Comparison of ENCODE assay signal across 22 cellular contexts in the genomic region with DNA sequence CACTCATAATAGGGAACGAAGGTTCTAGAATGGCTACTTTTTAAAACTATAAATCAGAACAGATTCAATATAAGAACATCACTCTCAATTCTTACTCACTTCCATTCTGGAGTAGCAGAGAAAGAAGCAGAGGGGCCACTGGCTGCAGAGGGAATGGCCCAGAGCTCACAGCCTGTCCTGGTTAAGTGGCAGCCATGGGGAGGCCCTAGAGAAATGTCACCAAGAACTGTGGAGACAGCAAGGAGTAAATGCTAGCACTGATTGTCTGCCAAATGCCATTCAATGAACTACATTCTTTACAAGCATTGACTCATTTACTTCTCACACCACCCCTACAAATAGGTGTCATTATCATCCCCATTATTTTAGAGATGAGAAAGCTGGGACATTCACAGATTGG.
DNase-seq lines count a peak whose midpoint lies in the region; ATAC-seq, FAIRE-seq and TF ChIP-seq lines count a peak whose summit lies in the region.
"Had no signal": no experiment of that assay in that cellular context is flagged by ENCODE, and none has a peak within 500 bp of the region (broad histone marks: within the 10 kb centered on the region; RNA-seq: fewer than 3 reads in every experiment).

No MANE protein-coding gene starts in this region.

- TF ChIP-seq POLR2A in H1 (IDR thresholded peaks at IDR 0.05; ENCODE audit: control extremely low read depth in 1 of 2, low read depth in 2 of 2, low read length in 2 of 2) (no peak), breast epithelium (IDR thresholded peaks at IDR 0.05) (no peak)

- H3K4me3 ChIP-seq in H1 (ENCODE audit: extremely low read depth in 1 of 4, insufficient read depth in 2 of 4, low read depth in 3 of 4, low read length in 4 of 4) (no peak overlapping the region), mesendoderm (ENCODE audit: low read length) (no peak overlapping the region), breast epithelium (no peak overlapping the region)
- H3K4me3 ChIP-seq: A549, BLaER1, GM12878 had no signal

- peaks cover 6% of the 10 kb centered on the region; the same call in 1 of the 2 replicates for H3K23me2 ChIP-seq in H1 (ENCODE audit: low read depth, low read length)

- peak overlapping the region; percentile 42 for H3K4me3 Mint-ChIP-seq in activated naive CD8-positive, alpha-beta T cell
- no peak overlapping the region for H3K4me3 Mint-ChIP-seq in activated naive CD8-positive, alpha-beta T cell treated with anti-CD3 and anti-CD28 coated beads, Interleukin-2, amount 50 U/mL, for 24 hours

- H3K27ac ChIP-seq in H1 (ENCODE audit: low read depth, low read length), result no peak overlapping the region
- no peak overlapping the region for H3K27ac ChIP-seq in mesendoderm (ENCODE audit: low read depth, low read length)
- H3K27ac ChIP-seq in breast epithelium, result no peak overlapping the region
- H3K27ac ChIP-seq: 22Rv1, A549, BLaER1, HL-60 had no signal

- no peaks in the 10 kb centered on the region for H3K79me1 ChIP-seq in H1 (ENCODE audit: low read depth, low read length)
- H3K79me1 ChIP-seq in mesendoderm (ENCODE audit: low read length), result no peaks in the 10 kb centered on the region

- no peaks in the 10 kb centered on the region for H3K79me2 ChIP-seq in H1 (ENCODE audit: control insufficient read depth in 1 of 2, insufficient read depth in 2 of 2, low read length in 2 of 2)
- no peaks in the 10 kb centered on the region for H3K79me2 ChIP-seq in mesendoderm (ENCODE audit: control insufficient read depth, insufficient read depth, low read length)

- H3K4me1 Mint-ChIP-seq in activated naive CD8-positive, alpha-beta T cell (ENCODE audit: low read depth), result peaks cover 3% of the 10 kb centered on the region
- H3K4me1 Mint-ChIP-seq in activated naive CD8-positive, alpha-beta T cell treated with anti-CD3 and anti-CD28 coated beads, Interleukin-2, amount 50 U/mL, for 24 hours, result peaks cover 4% of the 10 kb centered on the region

- H2BK120ac ChIP-seq in H1 (replicated peaks; ENCODE audit: low read depth, low read length) (no peak overlapping the region), mesendoderm (ENCODE audit: low read depth, low read length) (no peak overlapping the region)

- WGBS in H1 (ENCODE audit: extremely low coverage in 1 of 2, insufficient coverage in 1 of 2, insufficient read length in 1 of 2, insufficient replicate concordance in 2 of 2, low coverage in 1 of 2, low lambda C conversion rate in 2 of 2, missing lambda C conversion rate in 1 of 2), 2 experiments, result 88% methylated on average over 1 of the region's 1 CpG; no CpG with 5 or more reads in 1 of the 2 experiments
- WGBS in mesendoderm (ENCODE audit: extremely low coverage, insufficient coverage, low lambda C conversion rate), result no CpG with 5 or more reads among the region's 1 CpG

- H3K36me3 ChIP-seq in H1 (ENCODE audit: control insufficient read depth in 2 of 4, insufficient read depth in 4 of 4, low read length in 3 of 4) (no peaks in the 10 kb centered on the region), mesendoderm (ENCODE audit: control insufficient read depth, insufficient read depth, low read length) (no peaks in the 10 kb centered on the region), breast epithelium (no peaks in the 10 kb centered on the region)
- H3K36me3 ChIP-seq: BLaER1 had no signal

- H2BK12ac ChIP-seq in H1 (ENCODE audit: low read depth, low read length), result no peak overlapping the region

- no peaks in the 10 kb centered on the region for H3K9me3 Mint-ChIP-seq in activated naive CD8-positive, alpha-beta T cell (ENCODE audit: low read depth)
- no peaks in the 10 kb centered on the region for H3K9me3 Mint-ChIP-seq in activated naive CD8-positive, alpha-beta T cell treated with anti-CD3 and anti-CD28 coated beads, Interleukin-2, amount 50 U/mL, for 24 hours
- H3K9me3 Mint-ChIP-seq: CD8-positive, alpha-beta T cell had no signal

- TF ChIP-seq CTCF in H1 (IDR thresholded peaks at IDR 0.05; ENCODE audit: control extremely low read depth in 1 of 3, insufficient read depth in 1 of 3, low read depth in 1 of 3, low read length in 3 of 3), result no peak
- TF ChIP-seq CTCF in breast epithelium (IDR thresholded peaks at IDR 0.05), result no peak

- H3K27me3 Mint-ChIP-seq in activated naive CD8-positive, alpha-beta T cell, result peaks cover 6% of the 10 kb centered on the region
- H3K27me3 Mint-ChIP-seq in activated naive CD8-positive, alpha-beta T cell treated with anti-CD3 and anti-CD28 coated beads, Interleukin-2, amount 50 U/mL, for 24 hours, result peaks cover 25% of the 10 kb centered on the region

- H3K27ac Mint-ChIP-seq in activated naive CD8-positive, alpha-beta T cell, result no peak overlapping the region
- no peak overlapping the region for H3K27ac Mint-ChIP-seq in activated naive CD8-positive, alpha-beta T cell treated with anti-CD3 and anti-CD28 coated beads, Interleukin-2, amount 50 U/mL, for 24 hours
- H3K27ac Mint-ChIP-seq: CD8-positive, alpha-beta T cell had no signal

- no peak overlapping the region for H2BK5ac ChIP-seq in H1 (ENCODE audit: low read depth, low read length)
- no peak overlapping the region for H2BK5ac ChIP-seq in mesendoderm (ENCODE audit: low read length)

- H2BK15ac ChIP-seq in H1 (ENCODE audit: low read length) (no peak overlapping the region), mesendoderm (replicated peaks; ENCODE audit: low read depth) (no peak overlapping the region)

- no peak for TF ChIP-seq EP300 in H1 (IDR thresholded peaks at IDR 0.05; ENCODE audit: borderline replicate concordance in 1 of 2, low read depth in 2 of 2, low read length in 2 of 2)

- H3K9me3 ChIP-seq in H1 (ENCODE audit: insufficient read depth in 2 of 2, low read depth in 1 of 2, low read length in 1 of 2) (no peaks in the 10 kb centered on the region), breast epithelium (no peaks in the 10 kb centered on the region)
- H3K9me3 ChIP-seq: BLaER1 had no signal

- peak overlapping the region; percentile 82; the same call in 1 of the 2 replicates for H2BK20ac ChIP-seq in H1 (ENCODE audit: low read length)

- H4K20me1 ChIP-seq in H1 (replicated peaks in 1 of 2; ENCODE audit: control insufficient read depth in 1 of 2, insufficient read depth in 2 of 2, low read length in 2 of 2), result no peaks in the 10 kb centered on the region
- H4K20me1 ChIP-seq: BLaER1 had no signal

- H3K36me3 Mint-ChIP-seq in activated naive CD8-positive, alpha-beta T cell, result no peaks in the 10 kb centered on the region
- H3K36me3 Mint-ChIP-seq in activated naive CD8-positive, alpha-beta T cell treated with anti-CD3 and anti-CD28 coated beads, Interleukin-2, amount 50 U/mL, for 24 hours (ENCODE audit: low read depth), result no peaks in the 10 kb centered on the region
- H3K36me3 Mint-ChIP-seq: CD8-positive, alpha-beta T cell had no signal

- H3K9ac ChIP-seq in H1 (replicated peaks in 1 of 4; ENCODE audit: extremely low read depth in 1 of 4, low read depth in 3 of 4, low read length in 3 of 4), result no peak overlapping the region
- no peak overlapping the region for H3K9ac ChIP-seq in mesendoderm (ENCODE audit: low read length)
- H3K9ac ChIP-seq: BLaER1 had no signal

- H4K8ac ChIP-seq in H1 (ENCODE audit: extremely low read depth, insufficient read depth, low read length) (no peak overlapping the region), mesendoderm (ENCODE audit: low read depth, low read length) (no peak overlapping the region)

- H2AK5ac ChIP-seq in H1 (ENCODE audit: low read depth, low read length) (peak overlapping the region; percentile 9; the same call in 1 of the 2 replicates), mesendoderm (ENCODE audit: low read length) (no peak overlapping the region)

- H4K91ac ChIP-seq in H1 (replicated peaks; ENCODE audit: insufficient read length, low read length), result no peak overlapping the region

- H3K56ac ChIP-seq in H1 (replicated peaks; ENCODE audit: insufficient read length, low read depth, low read length) (no peak overlapping the region), mesendoderm (ENCODE audit: low read length) (no peak overlapping the region)

- H4K5ac ChIP-seq in H1 (ENCODE audit: insufficient read length, low read depth, low read length), result no peak overlapping the region
- H4K5ac ChIP-seq in mesendoderm (ENCODE audit: low read length), result no peak overlapping the region

- H3K4me1 ChIP-seq in H1 (replicated peaks in 1 of 4; ENCODE audit: control insufficient read depth in 3 of 4, insufficient read depth in 4 of 4, low read length in 3 of 4) (peaks cover 6 to 27% (median 20%) of the 10 kb centered on the region in 4 experiments), mesendoderm (ENCODE audit: control insufficient read depth, low read depth, low read length) (peaks cover 2% of the 10 kb centered on the region), breast epithelium (no peaks in the 10 kb centered on the region)
- H3K4me1 ChIP-seq: A549 had no signal

- H2AFZ ChIP-seq in H1 (ENCODE audit: low read length), result no peak overlapping the region

- H3K23ac ChIP-seq in H1 (ENCODE audit: insufficient read length), result no peak overlapping the region
- H3K23ac ChIP-seq in mesendoderm (ENCODE audit: low read length), result no peak overlapping the region

- no peak overlapping the region for H3K4me2 ChIP-seq in H1 (ENCODE audit: insufficient read depth in 1 of 2, low read depth in 2 of 2, low read length in 2 of 2)
- no peak overlapping the region for H3K4me2 ChIP-seq in mesendoderm (ENCODE audit: low read length)

- H3K4ac ChIP-seq in H1 (replicated peaks; ENCODE audit: insufficient read length, low read depth, low read length) (no peak overlapping the region), mesendoderm (ENCODE audit: low read depth, low read length) (no peak overlapping the region)

- peaks cover 0 to 11% (median 0%) of the 10 kb centered on the region in 4 experiments; a peak in 4 of 7 replicates for H3K27me3 ChIP-seq in H1 (replicated peaks in 1 of 4; ENCODE audit: control insufficient read depth in 3 of 4, extremely low read depth in 1 of 4, insufficient read depth in 3 of 4, low read length in 3 of 4)
- no peaks in the 10 kb centered on the region for H3K27me3 ChIP-seq in mesendoderm (ENCODE audit: insufficient read depth, low read length, poor library complexity)
- H3K27me3 ChIP-seq in breast epithelium, result no peaks in the 10 kb centered on the region
- H3K27me3 ChIP-seq: BLaER1 had no signal

- no peak for DNase-seq in activated naive CD8-positive, alpha-beta T cell treated with anti-CD3 and anti-CD28 coated beads, Interleukin-2, amount 50 U/mL, for 24 hours
- DNase-seq in H1 (ENCODE audit: low read depth in 1 of 2, low spot score in 2 of 2), result no peak
- peak; percentile 22 for DNase-seq in mesendoderm
- no peak for DNase-seq in breast epithelium (ENCODE audit: low spot score in 2 of 2)
- DNase-seq in retina, result no peak
- no peak for DNase-seq in T-helper 1 cell
- DNase-seq: CD8-positive, alpha-beta T cell; COR-L47; DMS 273 treated with DMSO at 0.1 percent for 48 hours; DMS53; DND-41; EL; HCEC 1CT; IMR-90 had no signal

- H3K18ac ChIP-seq in H1 (ENCODE audit: extremely low read depth, low read length), result no peak overlapping the region; the same call in 1 of the 2 replicates
- no peak overlapping the region for H3K18ac ChIP-seq in mesendoderm (ENCODE audit: low read length)

- TF ChIP-seq RAD21 in H1 (IDR thresholded peaks at IDR 0.05 in 1 of 2, conservative IDR thresholded peaks at IDR 0.05 in 1 of 2; ENCODE audit: low read depth in 2 of 2, low read length in 2 of 2), result no peak

- ATAC-seq in activated naive CD8-positive, alpha-beta T cell treated with anti-CD3 and anti-CD28 coated beads, Interleukin-2, amount 50 U/mL, for 24 hours, result no peak
- ATAC-seq in GM19324 (IDR thresholded peaks at IDR 0.05; ENCODE audit: low FRiP score, unreplicated experiment), result no peak

- no peak overlapping the region for H3K14ac ChIP-seq in H1 (ENCODE audit: insufficient read length)

- no peak for FAIRE-seq in H1 (lab: Jason Lieb, UNC)
- FAIRE-seq: A549, GM12878, H54 had no signal

- POLR2A ChIA-PET in H1 (lab: Charles Lee; ENCODE audit: partially characterized antibody), result interaction anchor here (2.0 kb wide), 1 partner anchor 26 kb away, joined by 4 read pairs; no protein-coding TSS in a partner anchor

- intact Hi-C loops in breast epithelium (cut with DNase I; ENCODE audit: low total_unique reads), result loop anchor here (5.0 kb wide), 1 partner anchor 310 kb away; no protein-coding TSS in a partner anchor

- CTCF ChIA-PET in H1 (lab: Charles Lee; ENCODE audit: partially characterized antibody), result interaction anchor here (0.7 to 8.5 kb wide), 48 partner anchors 10 to 552 kb away, joined by 3 to 112 read pairs (median 5); partner anchors contain the start of gene KCNMA1
